8 cellular contexts compared by ENCODE assay signal in the genomic region with DNA sequence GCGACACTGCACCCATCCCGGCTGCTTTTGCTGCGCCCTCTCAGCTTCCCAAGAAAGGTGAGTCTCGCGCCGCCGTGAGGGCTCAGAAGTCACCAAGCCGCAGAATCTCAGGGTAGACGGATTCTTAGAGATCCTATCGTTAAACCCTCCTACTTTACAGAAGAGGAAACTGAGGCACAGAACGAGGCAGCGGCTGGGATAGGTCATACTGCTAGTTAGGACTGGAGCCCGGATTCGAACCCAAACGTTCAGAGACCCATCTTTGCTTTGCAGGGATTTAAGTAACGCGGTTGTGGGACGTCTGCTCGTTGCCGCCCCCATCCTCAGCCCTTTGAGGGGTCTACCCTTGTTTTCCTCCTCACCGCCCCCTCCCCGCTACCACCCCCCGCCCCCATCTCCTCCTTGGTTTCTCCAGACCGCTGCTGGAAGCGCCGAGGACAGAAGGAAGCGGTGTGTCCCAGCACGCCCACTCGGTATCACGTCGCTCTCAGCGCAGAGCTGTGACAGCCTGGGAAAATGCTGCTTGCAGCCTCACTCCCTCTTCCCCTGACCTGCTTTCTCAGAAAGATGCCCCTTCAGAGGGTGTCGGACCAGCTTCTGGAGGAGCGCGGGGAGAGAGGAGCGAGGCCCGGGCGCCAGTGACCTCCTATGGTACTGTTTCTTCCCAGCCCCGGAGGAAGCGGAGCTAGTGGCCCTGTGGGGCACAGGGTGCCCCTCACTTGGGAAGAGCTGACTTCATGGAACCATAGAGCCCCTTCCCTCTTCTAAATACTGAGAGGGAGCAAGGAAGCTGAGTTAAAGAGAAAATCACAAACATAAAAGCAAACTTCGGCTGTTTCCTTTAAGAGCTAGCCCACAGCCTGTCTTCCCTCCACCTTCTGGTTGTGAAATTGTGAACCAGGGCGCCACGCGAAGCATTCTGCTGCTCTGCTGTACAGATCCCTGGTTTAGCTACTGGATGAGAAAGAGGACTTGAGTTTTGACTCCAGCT. TPM values are rescaled to one million over a fixed set of nuclear protein-coding genes. Genes with fewer than 3 reads are reported as not detected.
DNase-seq lines count a peak whose midpoint lies in the region; ATAC-seq and TF ChIP-seq lines count a peak whose summit lies in the region.

No MANE protein-coding gene starts in this region.

- H3K4me3 ChIP-seq in Loucy (ENCODE audit: low read length, poor library complexity, severe bottlenecking) = peak overlapping the region; percentile 93
- peak overlapping the region; percentile 72 for H3K4me3 ChIP-seq in lower lobe of right lung

- H3K27me3 ChIP-seq in Loucy (ENCODE audit: insufficient read depth, low read length, poor library complexity, severe bottlenecking) = peaks cover 23% of the 10 kb centered on the region
- H3K27me3 ChIP-seq in lower lobe of right lung (ENCODE audit: low read depth) = no peaks in the 10 kb centered on the region

- H3K4me1 Mint-ChIP-seq in activated CD4-positive, alpha-beta memory T cell treated with anti-CD3 and anti-CD28 coated beads for 36 hours (ENCODE audit: low read depth) = peaks cover 33% of the 10 kb centered on the region

- intact Hi-C loops in activated CD4-positive, alpha-beta memory T cell treated with anti-CD3 and anti-CD28 coated beads for 36 hours (cut with micrococcal nuclease) = loop anchor here (1.0 to 5.0 kb wide), 4 partner anchors 52 to 552 kb away; no protein-coding TSS in a partner anchor
- intact Hi-C loops in lower lobe of right lung (cut with DNase I) = no loop called here

- H3K36me3 Mint-ChIP-seq in activated CD4-positive, alpha-beta memory T cell treated with anti-CD3 and anti-CD28 coated beads for 36 hours = peaks cover 5% of the 10 kb centered on the region

- peak overlapping the region; percentile 86 for H3K4me3 Mint-ChIP-seq in activated CD4-positive, alpha-beta memory T cell treated with anti-CD3 and anti-CD28 coated beads for 36 hours

- peak overlapping the region; percentile 88 for H3K27ac ChIP-seq in lower lobe of right lung

- H3K9ac ChIP-seq in Loucy (ENCODE audit: low read depth, low read length, poor library complexity, severe bottlenecking) = peak overlapping the region; percentile 68

- peak overlapping the region; percentile 84 for H3K4me2 ChIP-seq in Loucy (ENCODE audit: low read depth, low read length, poor library complexity, severe bottlenecking)

- no peaks in the 10 kb centered on the region for H3K79me2 ChIP-seq in Loucy (ENCODE audit: insufficient read depth, low read length)

- no peaks in the 10 kb centered on the region for H3K9me2 ChIP-seq in Loucy (replicated peaks; ENCODE audit: low read depth, low read length)

- H3F3A ChIP-seq in Loucy (ENCODE audit: low read depth) = no peaks in the 10 kb centered on the region

- no peaks in the 10 kb centered on the region for H4K20me1 ChIP-seq in Loucy (ENCODE audit: insufficient read depth, low read length, poor library complexity, severe bottlenecking)

- H3K9me3 Mint-ChIP-seq in activated CD4-positive, alpha-beta memory T cell treated with anti-CD3 and anti-CD28 coated beads for 36 hours = no peaks in the 10 kb centered on the region

- peak overlapping the region; percentile 95 for H2AFZ ChIP-seq in Loucy (ENCODE audit: low read length)

- CTCF ChIA-PET in activated CD4-positive, alpha-beta memory T cell treated with anti-CD3 and anti-CD28 coated beads for 36 hours (lab: Charles Lee) = interaction anchor here (0.6 to 2.7 kb wide), 19 partner anchors 9 to 553 kb away, joined by 3 to 15 read pairs (median 4); no protein-coding TSS in a partner anchor

- no peak for TF ChIP-seq CTCF in Loucy (conservative IDR thresholded peaks at IDR 0.05; ENCODE audit: low read length)
- TF ChIP-seq CTCF in lower lobe of right lung (IDR thresholded peaks at IDR 0.05) = no peak

- no peaks in the 10 kb centered on the region for H3K27me3 Mint-ChIP-seq in activated CD4-positive, alpha-beta memory T cell treated with anti-CD3 and anti-CD28 coated beads for 36 hours

- ATAC-seq in lower lobe of right lung (peak; percentile 64 to 75), GM21381 (IDR thresholded peaks at IDR 0.05; ENCODE audit: unreplicated experiment) (no peak)

- POLR2A ChIA-PET in activated CD4-positive, alpha-beta memory T cell treated with anti-CD3 and anti-CD28 coated beads for 36 hours (lab: Charles Lee) = interaction anchor here (0.6 to 2.7 kb wide), 9 partner anchors 9 to 107 kb away, joined by 3 to 17 read pairs (median 5); no protein-coding TSS in a partner anchor

- no peaks in the 10 kb centered on the region for H3K9me3 ChIP-seq in Loucy (ENCODE audit: insufficient read depth, low read depth, low read length)
- no peaks in the 10 kb centered on the region for H3K9me3 ChIP-seq in lower lobe of right lung

- H3K27ac Mint-ChIP-seq in activated CD4-positive, alpha-beta memory T cell treated with anti-CD3 and anti-CD28 coated beads for 36 hours = peak overlapping the region; percentile 64

- H3K36me3 ChIP-seq in Loucy (ENCODE audit: insufficient read depth, low read length) = no peaks in the 10 kb centered on the region
- no peaks in the 10 kb centered on the region for H3K36me3 ChIP-seq in lower lobe of right lung

- peaks cover 9% of the 10 kb centered on the region for H3K4me1 ChIP-seq in Loucy (ENCODE audit: insufficient read depth, low read length, poor library complexity, severe bottlenecking)
- H3K4me1 ChIP-seq in lower lobe of right lung = peaks cover 31% of the 10 kb centered on the region

- peak in 5 of 6 experiments; percentile 1 to 54 (median 30) for DNase-seq in stimulated activated naive CD4-positive, alpha-beta T cell (lab: John Stamatoyannopoulos, UW)
- no peak for DNase-seq in stimulated activated naive CD4-positive, alpha-beta T cell treated with Interleukin-2 at 50 U/mL for 16 hours (lab: John Stamatoyannopoulos, UW)
- DNase-seq in activated CD4-positive, alpha-beta memory T cell treated with anti-CD3 and anti-CD28 coated beads for 36 hours = peak; percentile 60
- DNase-seq in effector CD8-positive, alpha-beta T cell (lab: John Stamatoyannopoulos, UW) = peak; percentile 4
- peak; percentile 76 for DNase-seq in lower lobe of right lung
- peak; percentile 2 to 10 for DNase-seq in stimulated activated CD8-positive, alpha-beta memory T cell treated with anti-CD3 and anti-CD28 coated beads, Interleukin-15, amount 100 ng/mL, for 4 hours (ENCODE audit: low read depth in 2 of 2)

RNA-seq across cellular contexts. Expression of a gene that starts 0.6 kb away (rescaled TPM):
- 10 to 100 TPM; 14.8 to 15.8 TPM for total RNA-seq in activated CD4-positive, alpha-beta memory T cell treated with anti-CD3 and anti-CD28 coated beads for 36 hours
- 26.8 TPM for total RNA-seq in lower lobe of right lung
